21 cellular contexts compared by ENCODE assay signal in genomic region chr3:19792388-19792787, GRCh38.
"Had no signal": no experiment of that assay in that cellular context is flagged by ENCODE, and none has a peak within 500 bp of the region (broad histone marks: within the 10 kb centered on the region; RNA-seq: fewer than 3 reads in every experiment).

No MANE protein-coding gene starts in this region.

- H3K36me3 ChIP-seq: MG63, SJSA1 had no signal

- DNase-seq: MG63, NCI-H1092, NCI-H1105 treated with DMSO at 0.1 percent for 48 hours, NCI-H1417 treated with DMSO at 0.1 percent for 48 hours, NCI-H146, NCI-H1694 treated with DMSO at 0.1 percent for 48 hours, NCI-H1930, NCI-H2081, NCI-H2107, NCI-H2227 treated with DMSO at 0.1 percent for 48 hours, NCI-H524 treated with DMSO at 0.1 percent for 48 hours, NCI-H69, NCI-H774, Right ventricle myocardium superior, RPMI8226, SIG-M5 had no signal

- H3K27me3 ChIP-seq: MG63, SJSA1 had no signal

- H3K4me1 ChIP-seq: SJSA1 had no signal

- H3K27ac ChIP-seq: HL-60, SJSA1, SK-N-MC had no signal

- H3K27ac Mint-ChIP-seq: IgD-negative memory B cell had no signal

- ATAC-seq: K562 had no signal

- H3K36me3 Mint-ChIP-seq: IgD-negative memory B cell had no signal

- H3K4me3 Mint-ChIP-seq: IgD-negative memory B cell had no signal

- H3K4me1 Mint-ChIP-seq: IgD-negative memory B cell had no signal

- H3K4me3 ChIP-seq: K562, MG63, SJSA1, SK-N-MC had no signal

- H3K9me3 ChIP-seq: MG63 had no signal
